ENCODE assay signal across 20 cellular contexts in the genomic region with DNA sequence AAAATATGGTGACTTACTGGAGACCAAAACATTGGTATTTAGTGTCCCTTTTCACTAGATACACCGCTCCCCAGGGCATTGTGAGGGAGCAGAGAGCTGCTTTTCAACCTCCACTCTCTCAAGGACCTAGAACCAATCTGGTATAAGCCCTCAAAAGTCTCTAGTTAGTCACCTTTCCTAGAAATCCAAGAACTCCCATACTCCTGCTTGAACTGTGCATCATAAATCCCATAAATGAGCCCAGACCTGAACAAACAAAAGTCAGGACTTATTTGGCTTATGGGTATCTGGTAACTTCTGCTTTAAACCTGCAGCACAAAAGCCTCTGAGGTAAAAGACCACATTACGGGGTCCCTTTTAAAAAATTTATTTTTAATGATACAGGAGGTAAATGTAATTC.
DNase-seq lines count a peak whose midpoint lies in the region; ATAC-seq and TF ChIP-seq lines count a peak whose summit lies in the region.
"Had no signal": no experiment of that assay in that cellular context is flagged by ENCODE, and none has a peak within 500 bp of the region (broad histone marks: within the 10 kb centered on the region; RNA-seq: fewer than 3 reads in every experiment).

No MANE protein-coding gene starts in this region.

- intact Hi-C loops in heart right ventricle (cut with DNase I) (no loop called here), right cardiac atrium (cut with DNase I) (no loop called here), left ventricle myocardium inferior (cut with micrococcal nuclease) (no loop called here)

- no peaks in the 10 kb centered on the region for H3K9me3 ChIP-seq in heart right ventricle
- no peaks in the 10 kb centered on the region for H3K9me3 ChIP-seq in right cardiac atrium (ENCODE audit: control insufficient read depth, low read length)
- no peaks in the 10 kb centered on the region for H3K9me3 ChIP-seq in left ventricle myocardium inferior (replicated peaks)
- H3K9me3 ChIP-seq in neuron (ENCODE audit: low read length) = no peaks in the 10 kb centered on the region
- H3K9me3 ChIP-seq: A549, BLaER1 had no signal

- no peaks in the 10 kb centered on the region for H3K36me3 ChIP-seq in heart right ventricle
- no peaks in the 10 kb centered on the region for H3K36me3 ChIP-seq in left ventricle myocardium inferior
- H3K36me3 ChIP-seq in neuron (ENCODE audit: insufficient read depth, low read length) = no peaks in the 10 kb centered on the region
- H3K36me3 ChIP-seq: BLaER1, SJSA1 had no signal

- H3K27ac ChIP-seq in heart right ventricle = peak overlapping the region in 7 of 10 donors; percentile 32 to 73 (median 58)
- H3K27ac ChIP-seq in right cardiac atrium (ENCODE audit: low read length) = no peak overlapping the region
- peak overlapping the region; percentile 51 for H3K27ac ChIP-seq in left ventricle myocardium inferior (replicated peaks)
- H3K27ac ChIP-seq: A549, BLaER1, SJSA1 had no signal

- peaks cover 3 to 27% (median 12%) of the 10 kb centered on the region in 9 donors for H3K4me1 ChIP-seq in heart right ventricle
- H3K4me1 ChIP-seq in right cardiac atrium (ENCODE audit: control insufficient read depth, insufficient read depth, low read length) = peaks cover 2% of the 10 kb centered on the region
- peaks cover 13% of the 10 kb centered on the region for H3K4me1 ChIP-seq in left ventricle myocardium inferior
- peaks cover 9% of the 10 kb centered on the region for H3K4me1 ChIP-seq in neuron (ENCODE audit: insufficient read depth, low read length)
- H3K4me1 ChIP-seq: A549, SJSA1 had no signal

- DNase-seq in heart right ventricle (no peak), right cardiac atrium (no peak), left ventricle myocardium inferior (no peak), AG20443 (ENCODE audit: low spot score) (no peak), GM03348 (ENCODE audit: low spot score) (no peak)
- DNase-seq: CD8-positive, alpha-beta memory T cell; H7; HFFc6; KG1; MV-4-11; NCI-H187; NCI-H2107; NCI-H510A treated with DMSO at 0.1 percent for 48 hours; NCI-H774; RPMI8226 had no signal

- TF ChIP-seq CTCF in heart right ventricle (IDR thresholded peaks at IDR 0.05) = no peak
- TF ChIP-seq CTCF in left ventricle myocardium inferior (IDR thresholded peaks at IDR 0.05; ENCODE audit: borderline replicate concordance) = no peak

- no peak overlapping the region for H3K4me3 ChIP-seq in heart right ventricle
- H3K4me3 ChIP-seq in right cardiac atrium (ENCODE audit: low read length) = no peak overlapping the region
- no peak overlapping the region for H3K4me3 ChIP-seq in left ventricle myocardium inferior
- no peak overlapping the region for H3K4me3 ChIP-seq in neuron (ENCODE audit: low read length)
- H3K4me3 ChIP-seq: A549, BLaER1, SJSA1 had no signal

- H2AFZ ChIP-seq in neuron (ENCODE audit: low read depth, low read length) = peak overlapping the region; percentile 14

- WGBS in heart right ventricle, 2 donors = 82% methylated on average over 2 of the region's 2 CpGs
- WGBS in right cardiac atrium = 92% methylated on average over 2 of the region's 2 CpGs

- H3K27me3 ChIP-seq in heart right ventricle (no peaks in the 10 kb centered on the region), right cardiac atrium (ENCODE audit: control insufficient read depth, insufficient read depth) (no peaks in the 10 kb centered on the region), left ventricle myocardium inferior (ENCODE audit: low read depth) (no peaks in the 10 kb centered on the region), neuron (ENCODE audit: insufficient read depth, low read length) (no peaks in the 10 kb centered on the region)
- H3K27me3 ChIP-seq: BLaER1, SJSA1 had no signal

- ATAC-seq in heart right ventricle (peak in 4 of 8 donors; percentile 6 to 58 (median 32)), right cardiac atrium (no peak), GM18517 (IDR thresholded peaks at IDR 0.05; ENCODE audit: unreplicated experiment) (no peak)
- ATAC-seq: A549 had no signal
